13 cellular contexts compared by ENCODE assay signal in the genomic region with DNA sequence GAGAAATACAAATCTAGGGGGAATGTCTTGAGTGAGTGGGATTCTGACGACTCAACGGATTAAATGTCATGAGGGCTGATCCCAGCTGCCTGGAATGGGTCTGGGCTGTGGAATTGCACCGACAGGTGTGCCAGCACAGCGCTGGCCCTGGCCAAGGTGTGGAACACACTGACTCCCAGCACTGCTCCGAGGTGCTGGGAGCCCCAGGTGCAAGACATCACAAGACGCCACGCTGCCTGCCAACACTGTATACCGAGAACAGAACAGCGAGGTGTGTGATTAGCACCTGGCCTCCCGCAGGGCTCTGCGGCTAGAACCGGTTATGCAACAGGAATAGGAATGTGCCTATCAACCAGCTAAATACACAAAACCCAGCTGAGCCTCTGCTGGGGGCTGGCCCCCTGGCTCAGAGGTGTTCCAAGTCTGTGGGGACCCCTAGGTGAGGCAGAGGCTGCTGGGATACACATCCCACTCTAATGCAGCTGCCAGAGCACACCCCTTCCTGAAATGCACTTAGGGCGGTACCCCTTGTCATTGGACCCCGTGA. TPM values are rescaled to one million over a fixed set of nuclear protein-coding genes. Genes with fewer than 3 reads are reported as not detected.
DNase-seq lines count a peak whose midpoint lies in the region; ATAC-seq and TF ChIP-seq lines count a peak whose summit lies in the region.
"Had no signal": no experiment of that assay in that cellular context is flagged by ENCODE, and none has a peak within 500 bp of the region (broad histone marks: within the 10 kb centered on the region; RNA-seq: fewer than 3 reads in every experiment).

No MANE protein-coding gene starts in this region.

- H2AK5ac ChIP-seq in mesenchymal stem cell (ENCODE audit: low read length, severe bottlenecking): no peak overlapping the region

- H2BK15ac ChIP-seq in mesenchymal stem cell (ENCODE audit: low read depth, poor library complexity, severe bottlenecking): no peak overlapping the region

- CTCF ChIA-PET in Calu3 (lab: Charles Lee): no interaction called here

- no peak overlapping the region for H3K4me3 Mint-ChIP-seq in Calu3 (ENCODE audit: low read depth, unreplicated experiment)
- H3K4me3 Mint-ChIP-seq: neural crest cell had no signal

- H3K4me1 Mint-ChIP-seq in Calu3 (ENCODE audit: low read depth, unreplicated experiment): no peaks in the 10 kb centered on the region
- H3K4me1 Mint-ChIP-seq: neural crest cell had no signal

- BruUV-seq in Calu3 (replicated peaks; lab: Mats Ljungman, UMichigan): no TSS peak

- H3K9me3 ChIP-seq in mesenchymal stem cell (ENCODE audit: control insufficient read depth, low read length): no peaks in the 10 kb centered on the region
- H3K9me3 ChIP-seq: BLaER1, heart right ventricle had no signal

- H3K36me3 Mint-ChIP-seq in Calu3 (ENCODE audit: insufficient read depth, unreplicated experiment): no peaks in the 10 kb centered on the region

- H3K79me1 ChIP-seq in mesenchymal stem cell (replicated peaks; ENCODE audit: low read length, poor library complexity, severe bottlenecking): no peaks in the 10 kb centered on the region

- H3K27me3 Mint-ChIP-seq in Calu3 (ENCODE audit: unreplicated experiment): no peaks in the 10 kb centered on the region

- no peak overlapping the region for H2BK12ac ChIP-seq in mesenchymal stem cell (ENCODE audit: low read length in 2 of 2)

- in situ Hi-C loops in T47D (cut with HindIII; ENCODE audit: low pct_unique_long_range_greater_than_20kb, low sequenced_read_pairs): no loop called here

- ATAC-seq in HG02798 (IDR thresholded peaks at IDR 0.05; ENCODE audit: poor library complexity, unreplicated experiment) (no peak), GM21528 (IDR thresholded peaks at IDR 0.05; ENCODE audit: low FRiP score, unreplicated experiment) (no peak), HG03457 (IDR thresholded peaks at IDR 0.05; ENCODE audit: unreplicated experiment) (no peak)
- ATAC-seq: heart right ventricle had no signal

- peaks cover 0 to 24% of the 10 kb centered on the region in 2 experiments for H3K36me3 ChIP-seq in mesenchymal stem cell (ENCODE audit: control insufficient read depth in 1 of 2, insufficient read depth in 2 of 2, low read depth in 1 of 2, low read length in 2 of 2)

- H2BK120ac ChIP-seq in mesenchymal stem cell (ENCODE audit: low read depth, low read length): no peak overlapping the region

- H3K9ac ChIP-seq in mesenchymal stem cell (ENCODE audit: low read length): no peak overlapping the region
- H3K9ac ChIP-seq: BLaER1 had no signal

- WGBS in mesenchymal stem cell: 56% methylated on average over 14 of the region's 14 CpGs

- peak overlapping the region; percentile 22 for H4K91ac ChIP-seq in mesenchymal stem cell (ENCODE audit: low read length)

- H3K18ac ChIP-seq in mesenchymal stem cell (ENCODE audit: low read depth in 1 of 2, low read length in 2 of 2): no peak overlapping the region

- no peak overlapping the region for H4K8ac ChIP-seq in mesenchymal stem cell (ENCODE audit: low read length)

- DNase-seq in Calu3: peak; percentile 59
- peak; percentile 90 for DNase-seq in NCI-H2029 (lab: John Stamatoyannopoulos, UW)
- peak; percentile 50 to 92 for DNase-seq in T47D (ENCODE audit: low read depth in 1 of 2, low spot score in 1 of 2)
- DNase-seq in mesenchymal stem cell: no peak
- DNase-seq in foreskin fibroblast: no peak
- DNase-seq: central memory CD4-positive, alpha-beta T cell; heart right ventricle; NCI-H187 treated with DMSO at 0.1 percent for 48 hours had no signal

- TF ChIP-seq CTCF in Calu3 (IDR thresholded peaks at IDR 0.05; ENCODE audit: unreplicated experiment): no peak
- no peak for TF ChIP-seq CTCF in foreskin fibroblast (IDR thresholded peaks at IDR 0.05; ENCODE audit: low read depth, low read length)

- no peak overlapping the region for H3K14ac ChIP-seq in mesenchymal stem cell (ENCODE audit: low read length in 2 of 2)

- H3K27ac Mint-ChIP-seq in Calu3 (ENCODE audit: unreplicated experiment): no peak overlapping the region

- no peak overlapping the region for H3K4me2 ChIP-seq in mesenchymal stem cell (ENCODE audit: low read length, poor library complexity, severe bottlenecking)

- H3K23ac ChIP-seq in mesenchymal stem cell (ENCODE audit: low read length in 2 of 2): no peak overlapping the region

- no peak overlapping the region for H3K27ac ChIP-seq in mesenchymal stem cell (ENCODE audit: low read length, poor library complexity, severe bottlenecking)
- H3K27ac ChIP-seq: BLaER1, heart right ventricle had no signal

- no peaks in the 10 kb centered on the region for H3K9me3 Mint-ChIP-seq in Calu3 (ENCODE audit: low read depth, unreplicated experiment)
- H3K9me3 Mint-ChIP-seq: neural crest cell had no signal

- intact Hi-C loops in Calu3 (cut with micrococcal nuclease; ENCODE audit: unreplicated experiment): loop anchor here (1.0 kb wide), 1 partner anchor 17 kb away; no protein-coding TSS in a partner anchor

- no peaks in the 10 kb centered on the region for H3K27me3 ChIP-seq in mesenchymal stem cell (ENCODE audit: control insufficient read depth in 1 of 2, insufficient read depth in 1 of 2, low read length in 2 of 2)
- H3K27me3 ChIP-seq: BLaER1, heart right ventricle had no signal

- H3K4me3 ChIP-seq in mesenchymal stem cell (ENCODE audit: insufficient read depth in 1 of 2, low read depth in 1 of 2, low read length in 2 of 2) (no peak overlapping the region), foreskin fibroblast (ENCODE audit: low read depth in 1 of 2, low read length in 2 of 2) (no peak overlapping the region)
- H3K4me3 ChIP-seq: BLaER1, heart right ventricle had no signal

- peaks cover 13% of the 10 kb centered on the region for H3K4me1 ChIP-seq in mesenchymal stem cell (ENCODE audit: control insufficient read depth, insufficient read depth, low read depth, low read length)

- no peak overlapping the region for H2BK5ac ChIP-seq in mesenchymal stem cell (ENCODE audit: low read depth, low read length, poor library complexity, severe bottlenecking)

- H3K4ac ChIP-seq in mesenchymal stem cell (ENCODE audit: low read depth in 1 of 2, low read length in 2 of 2): no peak overlapping the region

- H2AFZ ChIP-seq in mesenchymal stem cell (ENCODE audit: low read depth, low read length): no peak overlapping the region

RNA-seq across cellular contexts. Expression of a gene that starts 24.8 kb away (rescaled TPM):
- 29.9 and 30.7 TPM in 2 replicates for total RNA-seq in Calu3 (2022)
- polyA plus RNA-seq in mesenchymal stem cell (2013, experiment 1 of 2): 103 TPM
- polyA plus RNA-seq in mesenchymal stem cell (2013, experiment 2 of 2): 103 TPM

RNA-seq across cellular contexts. Expression of a gene that starts 40.6 kb away (rescaled TPM):
- total RNA-seq in Calu3 (2022): 3.6 TPM in 2 replicates
- polyA plus RNA-seq in mesenchymal stem cell (2013, experiment 1 of 2): 0.54 TPM
- 0.34 TPM for polyA plus RNA-seq in mesenchymal stem cell (2013, experiment 2 of 2)

Comparison
In these comparisons a context has a peak if more than half of its experiments do, and no peak if none do; other contexts are left out.
1. DNase-seq: peak in Calu3 (single experiment), NCI-H2029 (single experiment) and T47D (2 of 2); none in mesenchymal stem cell (single experiment) and foreskin fibroblast (0 of 2).